In the genomic region with DNA sequence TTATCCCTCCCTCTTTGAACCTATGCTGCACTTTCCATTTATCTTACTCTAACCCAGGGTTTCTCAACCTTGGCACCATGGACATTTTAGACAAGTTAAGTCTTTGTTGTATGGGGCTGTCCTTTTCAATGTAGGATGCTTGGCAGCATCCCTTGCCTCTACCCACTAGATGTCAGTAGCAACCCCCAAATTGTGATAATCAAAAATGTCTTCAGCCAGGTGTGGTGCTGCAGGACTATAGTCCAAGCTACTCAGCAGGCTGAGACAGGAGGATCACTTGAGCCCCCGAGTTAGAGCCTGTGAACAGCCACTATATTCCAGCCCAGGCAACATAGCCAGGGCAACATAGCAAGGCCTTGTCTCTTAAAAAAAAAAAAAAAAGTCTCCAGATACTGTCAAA, we compare ENCODE assay signal across 11 cellular contexts. TPM values are rescaled to one million over a fixed set of nuclear protein-coding genes. Genes with fewer than 3 reads are reported as not detected.
DNase-seq lines count a peak whose midpoint lies in the region; ATAC-seq, FAIRE-seq and TF ChIP-seq lines count a peak whose summit lies in the region.
"Had no signal": no experiment of that assay in that cellular context is flagged by ENCODE, and none has a peak within 500 bp of the region (broad histone marks: within the 10 kb centered on the region; RNA-seq: fewer than 3 reads in every experiment).

No MANE protein-coding gene starts in this region.

- H3K4me2 ChIP-seq in GM12878 (ENCODE audit: control insufficient read depth, insufficient read depth) (no peak overlapping the region), neural cell (ENCODE audit: low read length) (no peak overlapping the region)

- in situ Hi-C loops in GM12878 (cut with MboI): no loop called here

- no peaks in the 10 kb centered on the region; a peak in 1 of 4 replicates for H3K27me3 ChIP-seq in GM12878 (replicated peaks in 1 of 2; ENCODE audit: control insufficient read depth in 2 of 2, insufficient read depth in 2 of 2, low read length in 1 of 2)
- no peaks in the 10 kb centered on the region for H3K27me3 ChIP-seq in neural cell (ENCODE audit: insufficient read depth, low read depth, low read length)

- H2AFZ ChIP-seq in GM12878 (ENCODE audit: control insufficient read depth, low read depth, low read length) (no peak overlapping the region), neural cell (ENCODE audit: low read depth, low read length) (no peak overlapping the region)

- no peaks in the 10 kb centered on the region for H3K4me1 ChIP-seq in GM12878 (ENCODE audit: control insufficient read depth, insufficient read depth, low read length)

- no peaks in the 10 kb centered on the region for H3K9me2 ChIP-seq in neural cell (ENCODE audit: insufficient read depth, low read length)

- ATAC-seq in GM12878: peak; percentile 94
- no peak for ATAC-seq in GM18520 (IDR thresholded peaks at IDR 0.05; ENCODE audit: unreplicated experiment)
- ATAC-seq in HG03039 (IDR thresholded peaks at IDR 0.05; ENCODE audit: unreplicated experiment): no peak
- no peak for ATAC-seq in GM21381 (IDR thresholded peaks at IDR 0.05; ENCODE audit: unreplicated experiment)

- RAD21 ChIA-PET in GM12878 (lab: Charles Lee; ENCODE audit: unreplicated experiment): interaction anchor here (1.2 kb wide), 1 partner anchor 104 kb away, joined by 3 read pairs; no protein-coding TSS in a partner anchor

- BruUV-seq in GM12878 (replicated peaks; lab: Mats Ljungman, UMichigan): no TSS peak

- TF ChIP-seq EP300 in GM12878 (IDR thresholded peaks at IDR 0.05; ENCODE audit: borderline replicate concordance in 1 of 2, control insufficient read depth in 1 of 2, low read depth in 2 of 2, low read length in 2 of 2): no peak
- TF ChIP-seq EP300 in neural cell (conservative IDR thresholded peaks at IDR 0.05; ENCODE audit: poor library complexity, severe bottlenecking): no peak

- POLR2A ChIA-PET in GM12878 (lab: Charles Lee): no interaction called here

- DNase-seq in NB4 (ENCODE audit: low read depth) (peak; percentile 1), GM12878 (ENCODE audit: low read depth, low spot score) (no peak), GF-D8 (lab: John Stamatoyannopoulos, UW) (no peak)
- DNase-seq: activated gamma-delta T cell treated with Interleukin-2 at 50 U/mL for 16 hours had no signal

- no peak overlapping the region for H3K9ac ChIP-seq in GM12878 (ENCODE audit: control insufficient read depth, insufficient read depth, low read length)
- no peak overlapping the region for H3K9ac ChIP-seq in neural cell (ENCODE audit: low read length)

- TF ChIP-seq CTCF in GM12873 (IDR thresholded peaks at IDR 0.05; ENCODE audit: insufficient read depth, low read depth, low read length, missing control alignments) (peak; percentile 47), NB4 (IDR thresholded peaks at IDR 0.05; ENCODE audit: low read depth, low read length) (no peak), GM12878 (IDR thresholded peaks at IDR 0.05 in 2 of 3, conservative IDR thresholded peaks at IDR 0.05 in 1 of 3; ENCODE audit: control insufficient read depth in 2 of 3, extremely low read depth in 1 of 3, insufficient read depth in 1 of 3, low read depth in 3 of 3, low read length in 3 of 3) (peak; percentile 23 to 61 (median 51); a peak in 3 of 6 replicates), neural cell (IDR thresholded peaks at IDR 0.05; ENCODE audit: poor library complexity, severe bottlenecking) (peak; percentile 44)

- no peaks in the 10 kb centered on the region for H3K79me2 ChIP-seq in GM12878 (ENCODE audit: control insufficient read depth, insufficient read depth, low read length)
- H3K79me2 ChIP-seq in neural cell (replicated peaks; ENCODE audit: insufficient read depth, low read length): peaks cover 65% of the 10 kb centered on the region

- H3K9me3 ChIP-seq in GM12878 (replicated peaks; ENCODE audit: control insufficient read depth, insufficient read depth, low read length): no peaks in the 10 kb centered on the region
- no peaks in the 10 kb centered on the region for H3K9me3 ChIP-seq in neural cell (ENCODE audit: low read length)
- H3K9me3 ChIP-seq: neutrophil had no signal

- 9% methylated on average over 1 of the region's 1 CpG for WGBS in GM12878 (ENCODE audit: insufficient coverage, insufficient replicate concordance, low lambda C conversion rate, missing lambda C conversion rate)

- H4K20me1 ChIP-seq in GM12878 (ENCODE audit: control insufficient read depth, insufficient read depth): no peaks in the 10 kb centered on the region
- H4K20me1 ChIP-seq in neural cell (ENCODE audit: insufficient read depth): no peaks in the 10 kb centered on the region

- H3K36me3 ChIP-seq in GM12878 (ENCODE audit: control insufficient read depth in 2 of 2, insufficient read depth in 2 of 2, low read length in 1 of 2): no peaks in the 10 kb centered on the region
- no peaks in the 10 kb centered on the region for H3K36me3 ChIP-seq in neural cell (ENCODE audit: insufficient read depth, low read length)
- H3K36me3 ChIP-seq: neutrophil had no signal

- SMC1A ChIA-PET in GM12878 (lab: Charles Lee; ENCODE audit: uncharacterized antibody, unreplicated experiment): no interaction called here

- CTCF ChIA-PET in GM12878 (lab: Yijun Ruan, JAX): interaction anchor here (1.1 to 1.5 kb wide), 3 partner anchors 43 to 464 kb away, joined by 4 to 5 read pairs (median 5); no protein-coding TSS in a partner anchor

- TF ChIP-seq POLR2A in NB4 (IDR thresholded peaks at IDR 0.05; ENCODE audit: extremely low read depth, insufficient read length): no peak
- no peak for TF ChIP-seq POLR2A in GM12878 (IDR thresholded peaks at IDR 0.05; ENCODE audit: low read depth, low read length)

- H3K27ac ChIP-seq in GM12878 (ENCODE audit: control insufficient read depth, insufficient read depth) (no peak overlapping the region), neural cell (ENCODE audit: low read length) (no peak overlapping the region)
- H3K27ac ChIP-seq: neutrophil had no signal

- H3K4me3 ChIP-seq in NB4 (ENCODE audit: low read depth, low read length) (no peak overlapping the region), GM12878 (no peak overlapping the region), neural cell (ENCODE audit: low read length) (no peak overlapping the region)

- TF ChIP-seq RAD21 in GM12878 (IDR thresholded peaks at IDR 0.05; ENCODE audit: insufficient read depth, low read depth, low read length): peak; percentile 61; the same call in 1 of the 2 replicates
- peak; percentile 36 for TF ChIP-seq RAD21 in neural cell (conservative IDR thresholded peaks at IDR 0.05)

- intact Hi-C loops in GM12878 (cut with micrococcal nuclease; ENCODE audit: unreplicated experiment): loop anchor here (1.0 to 10.0 kb wide), 5 partner anchors 41 to 464 kb away; partner anchors contain the start of gene PLS3

- FAIRE-seq in GM12878 (lab: Jason Lieb, UNC): no peak

- no peaks in the 10 kb centered on the region for H3F3A ChIP-seq in neural cell (ENCODE audit: insufficient read depth, low read length, poor library complexity, severe bottlenecking)

TF ChIP-seq in GM12878, 131 proteins besides CTCF, POLR2A, EP300 and RAD21:
- TF ChIP-seq SMC3 (IDR thresholded peaks at IDR 0.05; ENCODE audit: borderline replicate concordance, low read length): peak; percentile 41; the same call in 1 of the 2 replicates
- TF ChIP-seq NR2C1 (IDR thresholded peaks at IDR 0.05): no peak

TF ChIP-seq in neural cell, 6 proteins besides CTCF, POLR2A, EP300 and RAD21 (continues in another document):
- TF ChIP-seq TAF1 (IDR thresholded peaks at IDR 0.05; ENCODE audit: low read depth) (no peak), POLR2AphosphoS5 (IDR thresholded peaks at IDR 0.05) (no peak), SMC3 (conservative IDR thresholded peaks at IDR 0.05; ENCODE audit: poor library complexity) (no peak)

RNA-seq across cellular contexts. Expression of gene LRCH2, which starts 7.0 kb away (rescaled TPM):
- 0.20 and 0.38 TPM in 2 replicates for total RNA-seq in GM12878 (2013; cell fraction: nucleolus; rRNA removed)
- total RNA-seq in GM12878 (2014; rRNA removed): not detected in 2 replicates
- total RNA-seq in GM12878 (2014; rRNA removed; fragmentation: Illumina TruSeq; extraction: Trizol): not detected in 2 replicates
- 0.03 TPM in 1 of 2 replicates, not detected in the other for total RNA-seq in GM12878 (2021)
- not detected for polyA plus RNA-seq in GM12878 (2011; ENCODE audit: low read depth)
- polyA plus RNA-seq in GM12878 (2011; rRNA removed): 0.10 and 0.13 TPM in 2 replicates
- polyA plus RNA-seq in GM12878 (2011; cell fraction: cytosol; rRNA removed): 0.03 TPM in 2 replicates
- 0.04 and 0.07 TPM in 2 replicates for polyA plus RNA-seq in GM12878 (2011; cell fraction: nucleus; rRNA removed)
- polyA plus RNA-seq in GM12878 (2012): not detected in 2 replicates
- 0.03 and 0.05 TPM in 2 replicates for polyA plus RNA-seq in GM12878 (2014; fragmentation: Illumina TruSeq; extraction: Trizol)
- polyA plus RNA-seq in GM12878 (2014; fragmentation: Nextera tagmentation; extraction: Ambion mirVana): not detected
- polyA plus RNA-seq in GM12878 (2014; rRNA removed): 0.01 TPM in 1 of 2 replicates, not detected in the other
- polyA plus RNA-seq in GM12878 (2016; fragmentation: Nextera tagmentation; extraction: Ambion mirVana): not detected
- polyA minus RNA-seq in GM12878 (2011; rRNA and poly(A)+ RNA removed): 0.10 and 0.15 TPM in 2 replicates
- not detected in 2 replicates for polyA minus RNA-seq in GM12878 (2011; cell fraction: cytosol; rRNA and poly(A)+ RNA removed)
- polyA minus RNA-seq in GM12878 (2011; cell fraction: nucleus; rRNA and poly(A)+ RNA removed): 0.12 and 0.19 TPM in 2 replicates
- 43.3 and 46.6 TPM in 2 replicates for polyA plus RNA-seq in neural cell
- 75.0 and 87.2 TPM in 2 replicates for polyA minus RNA-seq in neural cell

RNA-seq across cellular contexts. Expression of gene RBMXL3, which starts 37.7 kb away (rescaled TPM):
- total RNA-seq in GM12878 (2013; cell fraction: nucleolus; rRNA removed): not detected in 2 replicates
- total RNA-seq in GM12878 (2014; rRNA removed) (not detected in 2 replicates), GM12878 (2014; rRNA removed; fragmentation: Illumina TruSeq; extraction: Trizol) (not detected in 2 replicates), GM12878 (2021) (not detected in 2 replicates)
- not detected for polyA plus RNA-seq in GM12878 (2011; ENCODE audit: low read depth)
- polyA plus RNA-seq in GM12878 (2011; rRNA removed) (not detected in 2 replicates), GM12878 (2014; fragmentation: Illumina TruSeq; extraction: Trizol) (not detected in 2 replicates), GM12878 (2014; fragmentation: Nextera tagmentation; extraction: Ambion mirVana) (not detected), GM12878 (2014; rRNA removed) (not detected in 2 replicates), GM12878 (2016; fragmentation: Nextera tagmentation; extraction: Ambion mirVana) (not detected), neural cell (not detected in 2 replicates)
- not detected in 2 replicates for polyA plus RNA-seq in GM12878 (2011; cell fraction: cytosol; rRNA removed)
- not detected in 2 replicates for polyA plus RNA-seq in GM12878 (2011; cell fraction: nucleus; rRNA removed)
- not detected in 2 replicates for polyA plus RNA-seq in GM12878 (2012)
- not detected in 2 replicates for polyA minus RNA-seq in GM12878 (2011; rRNA and poly(A)+ RNA removed)
- not detected in 2 replicates for polyA minus RNA-seq in GM12878 (2011; cell fraction: cytosol; rRNA and poly(A)+ RNA removed)
- polyA minus RNA-seq in GM12878 (2011; cell fraction: nucleus; rRNA and poly(A)+ RNA removed): not detected in 2 replicates
- not detected in 2 replicates for polyA minus RNA-seq in neural cell
- total RNA-seq: urinary bladder had no signal
- polyA plus RNA-seq: urinary bladder had no signal

Comparison
In these comparisons a context has a peak if more than half of its experiments do, and no peak if none do; other contexts are left out.
1. RNA of gene LRCH2, which starts 7.0 kb away (polyA plus RNA-seq): 43.3 to 46.6 TPM in neural cell; 0.01 to 0.13 TPM in GM12878; every median in the first group is over 10 times any median in the second.